9 cellular contexts compared by ENCODE assay signal in the genomic region with DNA sequence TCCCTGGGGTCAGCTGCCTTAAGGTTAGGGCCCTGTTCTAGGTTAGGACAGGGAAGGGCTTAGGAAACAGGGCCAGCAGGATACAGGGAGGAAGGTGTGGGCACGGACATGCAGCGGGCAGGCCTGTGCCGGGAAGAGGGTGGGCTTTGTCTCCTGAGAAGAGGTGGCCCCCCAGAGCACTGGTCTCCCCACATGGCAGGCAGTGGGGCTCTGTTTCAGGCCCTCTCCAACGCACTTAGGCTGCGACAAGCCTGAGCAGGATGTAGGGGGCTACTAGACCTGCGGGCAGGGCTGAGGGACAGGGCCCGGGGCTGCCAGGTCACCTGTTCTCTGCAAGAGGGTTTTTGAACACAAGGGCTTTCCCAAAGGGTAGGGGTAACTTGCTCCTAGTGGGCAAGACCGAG. TPM values are rescaled to one million over a fixed set of nuclear protein-coding genes. Genes with fewer than 3 reads are reported as not detected.
DNase-seq lines count a peak whose midpoint lies in the region; ATAC-seq, FAIRE-seq and TF ChIP-seq lines count a peak whose summit lies in the region.
"Had no signal": no experiment of that assay in that cellular context is flagged by ENCODE, and none has a peak within 500 bp of the region (broad histone marks: within the 10 kb centered on the region; RNA-seq: fewer than 3 reads in every experiment).

No MANE protein-coding gene starts in this region.

- H3K36me3 Mint-ChIP-seq in activated T-cell treated with anti-CD3 and anti-CD28 coated beads, Interleukin-2, amount 50 U/mL, for 24 hours (ENCODE audit: low read depth), result peaks cover 61% of the 10 kb centered on the region
- H3K36me3 Mint-ChIP-seq in WTC11 (no peaks in the 10 kb centered on the region), immature natural killer cell (peaks cover 4 to 17% (median 8%) of the 10 kb centered on the region in 3 donors)

- ATAC-seq in WTC11, result no peak

- peak overlapping the region; percentile 81 for H3K27ac ChIP-seq in temporal lobe (ENCODE audit: low read depth, low read length)

- peak overlapping the region; percentile 98 for H3K27ac Mint-ChIP-seq in activated T-cell treated with anti-CD3 and anti-CD28 coated beads, Interleukin-2, amount 50 U/mL, for 24 hours
- H3K27ac Mint-ChIP-seq in WTC11 (peak overlapping the region; percentile 24; the same call in 1 of the 2 replicates), immature natural killer cell (peak overlapping the region; percentile 92 to 99 (median 95))

- H3K9me3 Mint-ChIP-seq in activated T-cell treated with anti-CD3 and anti-CD28 coated beads, Interleukin-2, amount 50 U/mL, for 24 hours, result no peaks in the 10 kb centered on the region
- H3K9me3 Mint-ChIP-seq in WTC11 (no peaks in the 10 kb centered on the region), immature natural killer cell (no peaks in the 10 kb centered on the region)

- CTCF ChIA-PET in WTC11 (lab: Charles Lee) (interaction anchor here (0.8 to 3.5 kb wide), 4 partner anchors 31 to 129 kb away, joined by 3 to 16 read pairs (median 3); no protein-coding TSS in a partner anchor), HEK293T (lab: Yijun Ruan, JAX) (no interaction called here)

- no peak for DNase-seq in activated T-cell treated with anti-CD3 and anti-CD28 coated beads, Interleukin-2, amount 50 U/mL, for 24 hours
- no peak for DNase-seq in activated T-cell treated with anti-CD3 and anti-CD28 coated beads, Interleukin-2, amount 50 U/mL, for 1 hour
- DNase-seq in WTC11 (ENCODE audit: low spot score), result no peak
- DNase-seq in immature natural killer cell, result no peak
- DNase-seq in HEK293T (ENCODE audit: extremely low spot score), result no peak
- no peak for DNase-seq in GM19239 (ENCODE audit: insufficient read length, low spot score)
- DNase-seq in NCI-H226, result no peak
- DNase-seq: nucleus accumbens had no signal

- H3K4me1 Mint-ChIP-seq in activated T-cell treated with anti-CD3 and anti-CD28 coated beads, Interleukin-2, amount 50 U/mL, for 24 hours (ENCODE audit: low read depth), result peaks cover 99% of the 10 kb centered on the region
- H3K4me1 Mint-ChIP-seq in WTC11 (peaks cover 79% of the 10 kb centered on the region), immature natural killer cell (peaks cover 100% of the 10 kb centered on the region in 2 donors)

- POLR2A ChIA-PET in WTC11 (lab: Charles Lee) (no interaction called here), HEK293T (lab: Yijun Ruan, JAX) (no interaction called here)

- H3K27me3 Mint-ChIP-seq in activated T-cell treated with anti-CD3 and anti-CD28 coated beads, Interleukin-2, amount 50 U/mL, for 24 hours, result no peaks in the 10 kb centered on the region
- no peaks in the 10 kb centered on the region for H3K27me3 Mint-ChIP-seq in WTC11 (ENCODE audit: low read depth)
- H3K27me3 Mint-ChIP-seq in immature natural killer cell (ENCODE audit: low read depth in 3 of 3), result peaks cover 26 to 62% (median 28%) of the 10 kb centered on the region in 3 donors

- peak overlapping the region; percentile 69 for H3K4me3 Mint-ChIP-seq in activated T-cell treated with anti-CD3 and anti-CD28 coated beads, Interleukin-2, amount 50 U/mL, for 24 hours
- H3K4me3 Mint-ChIP-seq in WTC11 (no peak overlapping the region), immature natural killer cell (peak overlapping the region; percentile 73 to 87 (median 81))

- TF ChIP-seq CTCF in WTC11 (IDR thresholded peaks at IDR 0.05), result no peak

- no peak for FAIRE-seq in GM19239 (lab: Jason Lieb, UNC)

TF ChIP-seq in WTC11, 78 proteins besides CTCF, POLR2A, EP300 and RAD21 (continues in another document):
- TF ChIP-seq, protein P1, sequence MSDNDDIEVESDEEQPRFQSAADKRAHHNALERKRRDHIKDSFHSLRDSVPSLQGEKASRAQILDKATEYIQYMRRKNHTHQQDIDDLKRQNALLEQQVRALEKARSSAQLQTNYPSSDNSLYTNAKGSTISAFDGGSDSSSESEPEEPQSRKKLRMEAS (CRISPR knock-in tag; IDR thresholded peaks at IDR 0.05), result no peak
- TF ChIP-seq, protein P2, sequence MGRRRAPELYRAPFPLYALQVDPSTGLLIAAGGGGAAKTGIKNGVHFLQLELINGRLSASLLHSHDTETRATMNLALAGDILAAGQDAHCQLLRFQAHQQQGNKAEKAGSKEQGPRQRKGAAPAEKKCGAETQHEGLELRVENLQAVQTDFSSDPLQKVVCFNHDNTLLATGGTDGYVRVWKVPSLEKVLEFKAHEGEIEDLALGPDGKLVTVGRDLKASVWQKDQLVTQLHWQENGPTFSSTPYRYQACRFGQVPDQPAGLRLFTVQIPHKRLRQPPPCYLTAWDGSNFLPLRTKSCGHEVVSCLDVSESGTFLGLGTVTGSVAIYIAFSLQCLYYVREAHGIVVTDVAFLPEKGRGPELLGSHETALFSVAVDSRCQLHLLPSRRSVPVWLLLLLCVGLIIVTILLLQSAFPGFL (CRISPR knock-in tag; IDR thresholded peaks at IDR 0.05; ENCODE audit: borderline replicate concordance), result no peak
- TF ChIP-seq, protein P3, sequence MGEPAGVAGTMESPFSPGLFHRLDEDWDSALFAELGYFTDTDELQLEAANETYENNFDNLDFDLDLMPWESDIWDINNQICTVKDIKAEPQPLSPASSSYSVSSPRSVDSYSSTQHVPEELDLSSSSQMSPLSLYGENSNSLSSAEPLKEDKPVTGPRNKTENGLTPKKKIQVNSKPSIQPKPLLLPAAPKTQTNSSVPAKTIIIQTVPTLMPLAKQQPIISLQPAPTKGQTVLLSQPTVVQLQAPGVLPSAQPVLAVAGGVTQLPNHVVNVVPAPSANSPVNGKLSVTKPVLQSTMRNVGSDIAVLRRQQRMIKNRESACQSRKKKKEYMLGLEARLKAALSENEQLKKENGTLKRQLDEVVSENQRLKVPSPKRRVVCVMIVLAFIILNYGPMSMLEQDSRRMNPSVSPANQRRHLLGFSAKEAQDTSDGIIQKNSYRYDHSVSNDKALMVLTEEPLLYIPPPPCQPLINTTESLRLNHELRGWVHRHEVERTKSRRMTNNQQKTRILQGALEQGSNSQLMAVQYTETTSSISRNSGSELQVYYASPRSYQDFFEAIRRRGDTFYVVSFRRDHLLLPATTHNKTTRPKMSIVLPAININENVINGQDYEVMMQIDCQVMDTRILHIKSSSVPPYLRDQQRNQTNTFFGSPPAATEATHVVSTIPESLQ (CRISPR knock-in tag; IDR thresholded peaks at IDR 0.05), result no peak
- TF ChIP-seq, protein P4, sequence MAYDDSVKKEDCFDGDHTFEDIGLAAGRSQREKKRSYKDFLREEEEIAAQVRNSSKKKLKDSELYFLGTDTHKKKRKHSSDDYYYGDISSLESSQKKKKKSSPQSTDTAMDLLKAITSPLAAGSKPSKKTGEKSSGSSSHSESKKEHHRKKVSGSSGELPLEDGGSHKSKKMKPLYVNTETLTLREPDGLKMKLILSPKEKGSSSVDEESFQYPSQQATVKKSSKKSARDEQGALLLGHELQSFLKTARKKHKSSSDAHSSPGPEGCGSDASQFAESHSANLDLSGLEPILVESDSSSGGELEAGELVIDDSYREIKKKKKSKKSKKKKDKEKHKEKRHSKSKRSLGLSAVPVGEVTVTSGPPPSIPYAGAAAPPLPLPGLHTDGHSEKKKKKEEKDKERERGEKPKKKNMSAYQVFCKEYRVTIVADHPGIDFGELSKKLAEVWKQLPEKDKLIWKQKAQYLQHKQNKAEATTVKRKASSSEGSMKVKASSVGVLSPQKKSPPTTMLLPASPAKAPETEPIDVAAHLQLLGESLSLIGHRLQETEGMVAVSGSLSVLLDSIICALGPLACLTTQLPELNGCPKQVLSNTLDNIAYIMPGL (CRISPR knock-in tag; IDR thresholded peaks at IDR 0.05), result no peak

TF ChIP-seq in HEK293T, 16 proteins besides CTCF, POLR2A, EP300 and RAD21:
- TF ChIP-seq, protein P5, sequence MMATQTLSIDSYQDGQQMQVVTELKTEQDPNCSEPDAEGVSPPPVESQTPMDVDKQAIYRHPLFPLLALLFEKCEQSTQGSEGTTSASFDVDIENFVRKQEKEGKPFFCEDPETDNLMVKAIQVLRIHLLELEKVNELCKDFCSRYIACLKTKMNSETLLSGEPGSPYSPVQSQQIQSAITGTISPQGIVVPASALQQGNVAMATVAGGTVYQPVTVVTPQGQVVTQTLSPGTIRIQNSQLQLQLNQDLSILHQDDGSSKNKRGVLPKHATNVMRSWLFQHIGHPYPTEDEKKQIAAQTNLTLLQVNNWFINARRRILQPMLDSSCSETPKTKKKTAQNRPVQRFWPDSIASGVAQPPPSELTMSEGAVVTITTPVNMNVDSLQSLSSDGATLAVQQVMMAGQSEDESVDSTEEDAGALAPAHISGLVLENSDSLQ (IDR thresholded peaks at IDR 0.05), result no peak
- TF ChIP-seq SUZ12 (IDR thresholded peaks at IDR 0.05) (no peak), ELF4 (IDR thresholded peaks at IDR 0.05) (no peak), TARDBP (IDR thresholded peaks at IDR 0.05) (no peak), FOXA1 (IDR thresholded peaks at IDR 0.05) (no peak), FOXM1 (IDR thresholded peaks at IDR 0.05; ENCODE audit: borderline replicate concordance) (no peak), ZNF384 (IDR thresholded peaks at IDR 0.05) (no peak), HDGF (IDR thresholded peaks at IDR 0.05; ENCODE audit: borderline replicate concordance) (no peak), NFRKB (IDR thresholded peaks at IDR 0.05) (no peak), CTBP1 (IDR thresholded peaks at IDR 0.05; ENCODE audit: borderline replicate concordance) (no peak), L3MBTL2 (conservative IDR thresholded peaks at IDR 0.05) (no peak), FOXK2 (IDR thresholded peaks at IDR 0.05) (no peak)

RNA-seq across cellular contexts. Expression of a gene that starts 33.5 kb away (rescaled TPM):
- total RNA-seq in WTC11 (2021) (36.9 to 38.1 TPM (median 37.2 TPM) in 3 replicates), temporal lobe (27.8 TPM)
- 10 to 100 TPM; 24.7 to 89.9 (median 47.2) TPM for polyA plus RNA-seq in immature natural killer cell

Comparison
In these comparisons a context has a peak if more than half of its experiments do, and no peak if none do; other contexts are left out.
1. H3K27ac Mint-ChIP-seq: peak in every context shown above with its lines; median percentile 98 in activated T-cell treated with anti-CD3 and anti-CD28 coated beads, Interleukin-2, amount 50 U/mL, for 24 hours; 95 in immature natural killer cell; 24 in WTC11.